In the genomic region with DNA sequence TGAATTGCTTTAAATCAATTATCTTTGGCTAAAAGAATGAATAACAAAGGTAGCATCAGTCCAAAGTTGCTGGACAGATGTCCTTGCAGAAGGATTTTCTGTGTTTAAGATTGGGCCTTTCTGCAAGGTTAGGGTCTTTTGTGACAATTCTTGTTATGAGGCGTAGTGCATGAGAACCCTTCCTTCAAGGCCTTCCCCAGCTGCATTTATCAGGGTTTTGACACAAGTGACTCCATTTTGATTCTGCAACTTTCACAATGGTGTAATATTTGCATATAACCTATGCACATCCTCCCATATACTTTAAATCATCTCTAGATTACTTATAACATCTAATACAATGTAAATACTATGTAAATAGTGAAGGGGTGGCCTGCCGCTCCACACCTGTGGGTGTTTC, we compare ENCODE assay signal across 1 cellular context.
TF ChIP-seq lines count a peak whose summit lies in the region.

No MANE protein-coding gene starts in this region.

TF ChIP-seq in HCT116, 20 proteins besides CTCF, POLR2A, EP300 and RAD21 (continued from another document):
- no peak for TF ChIP-seq SP1 (IDR thresholded peaks at IDR 0.05; ENCODE audit: low read depth)
- TF ChIP-seq POLR2AphosphoS5 (IDR thresholded peaks at IDR 0.05; ENCODE audit: low read depth, low read length), result no peak
- no peak for TF ChIP-seq CBX3 (IDR thresholded peaks at IDR 0.05; ENCODE audit: low read depth)
- TF ChIP-seq, protein P1, sequence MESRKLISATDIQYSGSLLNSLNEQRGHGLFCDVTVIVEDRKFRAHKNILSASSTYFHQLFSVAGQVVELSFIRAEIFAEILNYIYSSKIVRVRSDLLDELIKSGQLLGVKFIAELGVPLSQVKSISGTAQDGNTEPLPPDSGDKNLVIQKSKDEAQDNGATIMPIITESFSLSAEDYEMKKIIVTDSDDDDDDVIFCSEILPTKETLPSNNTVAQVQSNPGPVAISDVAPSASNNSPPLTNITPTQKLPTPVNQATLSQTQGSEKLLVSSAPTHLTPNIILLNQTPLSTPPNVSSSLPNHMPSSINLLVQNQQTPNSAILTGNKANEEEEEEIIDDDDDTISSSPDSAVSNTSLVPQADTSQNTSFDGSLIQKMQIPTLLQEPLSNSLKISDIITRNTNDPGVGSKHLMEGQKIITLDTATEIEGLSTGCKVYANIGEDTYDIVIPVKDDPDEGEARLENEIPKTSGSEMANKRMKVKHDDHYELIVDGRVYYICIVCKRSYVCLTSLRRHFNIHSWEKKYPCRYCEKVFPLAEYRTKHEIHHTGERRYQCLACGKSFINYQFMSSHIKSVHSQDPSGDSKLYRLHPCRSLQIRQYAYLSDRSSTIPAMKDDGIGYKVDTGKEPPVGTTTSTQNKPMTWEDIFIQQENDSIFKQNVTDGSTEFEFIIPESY (IDR thresholded peaks at IDR 0.05; ENCODE audit: extremely low read depth, insufficient replicate concordance, low read length), result no peak
- TF ChIP-seq TCF7L2 (IDR thresholded peaks at IDR 0.05; ENCODE audit: borderline replicate concordance, extremely low read depth, insufficient read depth, insufficient read length), result no peak
- TF ChIP-seq EZH2phosphoT487 (IDR thresholded peaks at IDR 0.05; ENCODE audit: borderline replicate concordance), result no peak
- no peak for TF ChIP-seq YY1 (IDR thresholded peaks at IDR 0.05; ENCODE audit: extremely low read depth, insufficient replicate concordance, low read depth, low read length)
- TF ChIP-seq, protein P2, sequence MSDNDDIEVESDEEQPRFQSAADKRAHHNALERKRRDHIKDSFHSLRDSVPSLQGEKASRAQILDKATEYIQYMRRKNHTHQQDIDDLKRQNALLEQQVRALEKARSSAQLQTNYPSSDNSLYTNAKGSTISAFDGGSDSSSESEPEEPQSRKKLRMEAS (IDR thresholded peaks at IDR 0.05), result no peak
- no peak for TF ChIP-seq ZFX (IDR thresholded peaks at IDR 0.05)
- TF ChIP-seq FOSL1 (IDR thresholded peaks at IDR 0.05; ENCODE audit: low read depth), result no peak
- no peak for TF ChIP-seq JUND (IDR thresholded peaks at IDR 0.05)
- TF ChIP-seq, protein P3, sequence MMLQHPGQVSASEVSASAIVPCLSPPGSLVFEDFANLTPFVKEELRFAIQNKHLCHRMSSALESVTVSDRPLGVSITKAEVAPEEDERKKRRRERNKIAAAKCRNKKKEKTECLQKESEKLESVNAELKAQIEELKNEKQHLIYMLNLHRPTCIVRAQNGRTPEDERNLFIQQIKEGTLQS (IDR thresholded peaks at IDR 0.05), result no peak
